8 cellular contexts compared by ENCODE assay signal in genomic region chr2:85355521-85355920, GRCh38. TPM values are rescaled to one million over a fixed set of nuclear protein-coding genes. Genes with fewer than 3 reads are reported as not detected.
DNase-seq lines count a peak whose midpoint lies in the region; ATAC-seq and TF ChIP-seq lines count a peak whose summit lies in the region.

No MANE protein-coding gene starts in this region.

- no peak for ATAC-seq in gastrocnemius medialis

- H3K9ac ChIP-seq in SK-N-MC (ENCODE audit: insufficient read length) = no peak overlapping the region

- H3K36me3 ChIP-seq in SK-N-MC (ENCODE audit: insufficient read depth, low read length) = peaks cover 17% of the 10 kb centered on the region; the same call in 1 of the 2 replicates
- peaks cover 0 to 30% of the 10 kb centered on the region in 2 donors for H3K36me3 ChIP-seq in gastrocnemius medialis

- H3K9me3 ChIP-seq in SK-N-MC (ENCODE audit: low read depth, low read length) = no peaks in the 10 kb centered on the region
- no peaks in the 10 kb centered on the region for H3K9me3 ChIP-seq in gastrocnemius medialis

- TF ChIP-seq POLR2A in gastrocnemius medialis (IDR thresholded peaks at IDR 0.05) = no peak

- H3K4me3 ChIP-seq in GM08714 (ENCODE audit: low read length) (peak overlapping the region; percentile 79), SK-N-MC (peak overlapping the region; percentile 90), gastrocnemius medialis (peak overlapping the region; percentile 70 to 97 (median 83))

- H3K4me1 ChIP-seq in gastrocnemius medialis = peaks cover 39 to 44% of the 10 kb centered on the region in 2 donors

- in situ Hi-C loops in gastrocnemius medialis (cut with MboI; ENCODE audit: low sequenced_read_pairs in 4 of 4) = loop anchor here in 1 of 4 donors (25.0 kb wide), 1 partner anchor 832 kb away; the partner anchor contains the start of genes IMMT and MRPL35

- no peak for TF ChIP-seq CTCF in gastrocnemius medialis (IDR thresholded peaks at IDR 0.05 in 4 of 5, conservative IDR thresholded peaks at IDR 0.05 in 1 of 5)

- intact Hi-C loops in gastrocnemius medialis (cut with DNase I; ENCODE audit: low total_unique reads) = loop anchor here (2.0 kb wide), 1 partner anchor 27 kb away; no protein-coding TSS in a partner anchor

- H3K27me3 ChIP-seq in gastrocnemius medialis = no peaks in the 10 kb centered on the region

- DNase-seq in SK-N-MC (ENCODE audit: low read depth, low spot score) = no peak
- peak; percentile 15 for DNase-seq in fibroblast of gingiva (ENCODE audit: low read depth)
- DNase-seq in gastrocnemius medialis = no peak
- no peak for DNase-seq in NCI-H2107 treated with DMSO at 0.1 percent for 48 hours (lab: John Stamatoyannopoulos, UW; ENCODE audit: unreplicated experiment)
- DNase-seq in activated effector memory CD4-positive, alpha-beta T cell treated with Interleukin-2 at 50 U/mL for 16 hours = no peak
- no peak for DNase-seq in putamen (ENCODE audit: low spot score)
- DNase-seq in hepatic stellate cell (ENCODE audit: low spot score) = no peak

- H3K27ac ChIP-seq in SK-N-MC = no peak overlapping the region
- peak overlapping the region; percentile 93 to 96 (median 96) for H3K27ac ChIP-seq in gastrocnemius medialis

RNA-seq across cellular contexts. Expression of gene ELMOD3, which starts 1.0 kb away (rescaled TPM):
- total RNA-seq in gastrocnemius medialis = 10 to 100 TPM; 15.9 to 31.7 (median 25.0) TPM

RNA-seq across cellular contexts. Expression of gene RETSAT, which starts 1.2 kb away (rescaled TPM):
- total RNA-seq in gastrocnemius medialis = 100 to 1,000 TPM in 3 of 4 donors, 10 to 100 TPM in 1; 62.2 to 151 (median 116) TPM

RNA-seq across cellular contexts. Expression of gene TGOLN2, which starts 27.7 kb away (rescaled TPM):
- total RNA-seq in gastrocnemius medialis = 10 to 100 TPM; 29.5 to 81.7 (median 61.9) TPM

RNA-seq across cellular contexts. Expression of gene CAPG, which starts 54.6 kb away (rescaled TPM):
- 10 to 100 TPM; 15.9 to 35.6 (median 23.1) TPM for total RNA-seq in gastrocnemius medialis
